In the genomic region with DNA sequence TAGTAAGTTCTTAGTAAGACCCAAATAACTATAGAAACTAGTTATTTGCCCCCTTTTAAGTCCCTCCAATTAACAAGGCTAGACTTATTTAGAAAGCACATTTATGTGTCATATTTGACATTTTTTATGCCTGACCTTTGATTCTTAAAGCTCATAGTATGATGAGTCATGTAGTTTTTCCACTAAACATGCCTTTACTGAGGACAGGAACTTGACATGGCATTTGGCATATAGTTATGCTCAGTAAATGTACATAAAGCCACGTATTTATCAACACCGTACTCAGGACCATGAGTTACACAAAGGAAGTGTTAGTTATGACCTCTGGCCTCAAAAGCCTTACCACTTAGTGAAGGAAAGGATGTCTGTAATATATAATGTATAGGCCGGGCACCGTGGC, we compare ENCODE assay signal across 21 cellular contexts.
A peak's percentile ranks its signal among the peaks of the same experiment; 100 is the strongest.
DNase-seq lines count a peak whose midpoint lies in the region; ATAC-seq and TF ChIP-seq lines count a peak whose summit lies in the region.
"Had no signal": no experiment of that assay in that cellular context is flagged by ENCODE, and none has a peak within 500 bp of the region (broad histone marks: within the 10 kb centered on the region; RNA-seq: fewer than 3 reads in every experiment).

No MANE protein-coding gene starts in this region.

- H3K36me3 ChIP-seq in smooth muscle cell (ENCODE audit: low read depth) = no peaks in the 10 kb centered on the region
- H3K36me3 ChIP-seq: SJCRH30, suprapubic skin had no signal

- no peak overlapping the region for H3K27ac ChIP-seq in smooth muscle cell (ENCODE audit: low read depth)
- H3K27ac ChIP-seq: HL-60, SJCRH30, suprapubic skin had no signal

- no peak overlapping the region for H2AFZ ChIP-seq in smooth muscle cell (ENCODE audit: low read depth)

- CTCF ChIA-PET in activated naive CD4-positive, alpha-beta T cell treated with anti-CD3 and anti-CD28 coated beads, Interleukin-2, amount 10 ng/mL, durations not matched to agents 7 days and 5 days (lab: Charles Lee) = no interaction called here

- no peaks in the 10 kb centered on the region for H3K27me3 ChIP-seq in smooth muscle cell (ENCODE audit: low read depth)
- H3K27me3 ChIP-seq: SJCRH30, suprapubic skin had no signal

- peaks cover 8% of the 10 kb centered on the region for H3K27me3 Mint-ChIP-seq in activated naive CD4-positive, alpha-beta T cell treated with anti-CD3 and anti-CD28 coated beads, Interleukin-2, amount 10 ng/mL, durations not matched to agents 7 days and 5 days
- H3K27me3 Mint-ChIP-seq in chondrocyte (ENCODE audit: low read depth) = no peaks in the 10 kb centered on the region

- H3F3A ChIP-seq in smooth muscle cell (ENCODE audit: low read depth) = no peaks in the 10 kb centered on the region

- ATAC-seq in activated naive CD4-positive, alpha-beta T cell treated with anti-CD3 and anti-CD28 coated beads, Interleukin-2, amount 50 U/mL, for 72 hours = peak; percentile 24 to 41
- ATAC-seq in GM21619 (IDR thresholded peaks at IDR 0.05; ENCODE audit: unreplicated experiment) = no peak

- H3K36me3 Mint-ChIP-seq in activated naive CD4-positive, alpha-beta T cell treated with anti-CD3 and anti-CD28 coated beads, Interleukin-2, amount 50 U/mL, for 72 hours = no peaks in the 10 kb centered on the region
- H3K36me3 Mint-ChIP-seq in activated naive CD4-positive, alpha-beta T cell treated with anti-CD3 and anti-CD28 coated beads, Interleukin-2, amount 10 ng/mL, durations not matched to agents 7 days and 5 days = no peaks in the 10 kb centered on the region
- no peaks in the 10 kb centered on the region for H3K36me3 Mint-ChIP-seq in chondrocyte (ENCODE audit: low read depth)

- H3K9me3 ChIP-seq in smooth muscle cell (replicated peaks; ENCODE audit: low read depth) = no peaks in the 10 kb centered on the region
- H3K9me3 ChIP-seq: SJCRH30, suprapubic skin had no signal

- no peaks in the 10 kb centered on the region for H3K9me3 Mint-ChIP-seq in activated naive CD4-positive, alpha-beta T cell treated with anti-CD3 and anti-CD28 coated beads, Interleukin-2, amount 50 U/mL, for 72 hours
- no peaks in the 10 kb centered on the region for H3K9me3 Mint-ChIP-seq in activated naive CD4-positive, alpha-beta T cell treated with anti-CD3 and anti-CD28 coated beads, Interleukin-2, amount 10 ng/mL, durations not matched to agents 7 days and 5 days
- no peaks in the 10 kb centered on the region for H3K9me3 Mint-ChIP-seq in chondrocyte (ENCODE audit: low read depth)

- H3K4me1 ChIP-seq in smooth muscle cell (ENCODE audit: low read depth) = no peaks in the 10 kb centered on the region
- H3K4me1 ChIP-seq: SJCRH30, suprapubic skin had no signal

- H3K4me1 Mint-ChIP-seq in activated naive CD4-positive, alpha-beta T cell treated with anti-CD3 and anti-CD28 coated beads, Interleukin-2, amount 10 ng/mL, durations not matched to agents 7 days and 5 days = no peaks in the 10 kb centered on the region
- peaks cover 10% of the 10 kb centered on the region for H3K4me1 Mint-ChIP-seq in chondrocyte (ENCODE audit: low read depth)

- peak overlapping the region; percentile 2 for H3K4me2 ChIP-seq in smooth muscle cell

- no peaks in the 10 kb centered on the region for H4K20me1 ChIP-seq in smooth muscle cell (ENCODE audit: low read depth)

- TF ChIP-seq CTCF in chondrocyte (IDR thresholded peaks at IDR 0.05) (no peak), smooth muscle cell (IDR thresholded peaks at IDR 0.05; ENCODE audit: borderline replicate concordance, insufficient read depth, poor library complexity, severe bottlenecking) (no peak)

- H3K79me2 ChIP-seq in smooth muscle cell (ENCODE audit: low read depth) = no peaks in the 10 kb centered on the region

- WGBS in smooth muscle cell (ENCODE audit: low lambda C conversion rate) = 74% methylated on average over 4 of the region's 4 CpGs

- no peak for DNase-seq in activated naive CD4-positive, alpha-beta T cell treated with anti-CD3 and anti-CD28 coated beads, Interleukin-2, amount 50 U/mL, for 72 hours (ENCODE audit: low spot score in 2 of 2)
- no peak for DNase-seq in activated naive CD4-positive, alpha-beta T cell treated with anti-CD3 and anti-CD28 coated beads, Interleukin-2, amount 10 ng/mL, durations not matched to agents 7 days and 5 days
- DNase-seq in LHCN-M2 (ENCODE audit: low read depth) = peak; percentile 11
- DNase-seq in chondrocyte (ENCODE audit: low spot score) = no peak
- DNase-seq in smooth muscle cell (lab: John Stamatoyannopoulos, UW; ENCODE audit: unreplicated experiment) = no peak
- no peak for DNase-seq in ureter (ENCODE audit: low spot score)
- DNase-seq in cerebellar cortex (ENCODE audit: low spot score) = no peak
- DNase-seq: activated naive CD4-positive, alpha-beta T cell; Calu3; cortex of kidney; KG1; NCI-H1048; NCI-H187 treated with DMSO at 0.1 percent for 48 hours; NCI-H2227 treated with DMSO at 0.1 percent for 48 hours; NCI-H774; occipital lobe; SJCRH30; stimulated activated CD4-positive, alpha-beta T cell treated with anti-CD3 and anti-CD28 coated beads, Interleukin-12 subunit alpha, Interleukin-12 subunit beta, amount 100 ng/mL, for 4 hours had no signal

- H3K4me3 ChIP-seq in smooth muscle cell = no peak overlapping the region
- H3K4me3 ChIP-seq: SJCRH30, suprapubic skin had no signal

- no peak overlapping the region for H3K27ac Mint-ChIP-seq in activated naive CD4-positive, alpha-beta T cell treated with anti-CD3 and anti-CD28 coated beads, Interleukin-2, amount 50 U/mL, for 72 hours
- H3K27ac Mint-ChIP-seq in activated naive CD4-positive, alpha-beta T cell treated with anti-CD3 and anti-CD28 coated beads, Interleukin-2, amount 10 ng/mL, durations not matched to agents 7 days and 5 days = no peak overlapping the region
- H3K27ac Mint-ChIP-seq in chondrocyte (ENCODE audit: unreplicated experiment) = peak overlapping the region; percentile 32

- no peak overlapping the region for H3K9ac ChIP-seq in smooth muscle cell (ENCODE audit: low read depth)

- H3K4me3 Mint-ChIP-seq in activated naive CD4-positive, alpha-beta T cell treated with anti-CD3 and anti-CD28 coated beads, Interleukin-2, amount 10 ng/mL, durations not matched to agents 7 days and 5 days = no peak overlapping the region
- H3K4me3 Mint-ChIP-seq in chondrocyte (ENCODE audit: unreplicated experiment) = no peak overlapping the region
